In genomic region chr12:28088566-28089277, GRCh38 we compare ENCODE assay signal across 17 cellular contexts.
DNase-seq lines count a peak whose midpoint lies in the region; ATAC-seq, FAIRE-seq and TF ChIP-seq lines count a peak whose summit lies in the region.
"Had no signal": no experiment of that assay in that cellular context is flagged by ENCODE, and none has a peak within 500 bp of the region (broad histone marks: within the 10 kb centered on the region; RNA-seq: fewer than 3 reads in every experiment).

No MANE protein-coding gene starts in this region.

- H3K36me3 ChIP-seq in astrocyte (ENCODE audit: insufficient read depth, low read length): no peaks in the 10 kb centered on the region
- no peaks in the 10 kb centered on the region for H3K36me3 ChIP-seq in Caco-2 (ENCODE audit: control insufficient read depth, insufficient read depth, low read length)
- H3K36me3 ChIP-seq: right lobe of liver had no signal

- H3K4me1 Mint-ChIP-seq in astrocyte (ENCODE audit: low read depth, unreplicated experiment): peaks cover 32% of the 10 kb centered on the region
- H3K4me1 Mint-ChIP-seq in Caco-2 (ENCODE audit: low read depth, unreplicated experiment): no peaks in the 10 kb centered on the region
- H3K4me1 Mint-ChIP-seq: activated B cell treated with CpG ODN at 0.5 μM for 24 hours had no signal

- H3K9me3 ChIP-seq in astrocyte (ENCODE audit: insufficient read depth, low read depth, low read length) (no peaks in the 10 kb centered on the region), Caco-2 (no peaks in the 10 kb centered on the region)
- H3K9me3 ChIP-seq: right lobe of liver had no signal

- H3K4me2 ChIP-seq in astrocyte (ENCODE audit: low read length): peak overlapping the region; percentile 24

- H3K4me1 ChIP-seq in astrocyte (ENCODE audit: insufficient read depth, low read length): peaks cover 8% of the 10 kb centered on the region
- peaks cover 23% of the 10 kb centered on the region for H3K4me1 ChIP-seq in foreskin keratinocyte
- H3K4me1 ChIP-seq in Caco-2: no peaks in the 10 kb centered on the region
- H3K4me1 ChIP-seq: right lobe of liver had no signal

- H3K4me3 Mint-ChIP-seq in astrocyte (ENCODE audit: unreplicated experiment) (no peak overlapping the region), Caco-2 (ENCODE audit: unreplicated experiment) (no peak overlapping the region)
- H3K4me3 Mint-ChIP-seq: activated B cell treated with CpG ODN at 0.5 μM for 24 hours; activated naive CD8-positive, alpha-beta T cell treated with anti-CD3 and anti-CD28 coated beads, Interleukin-2, amount 10 ng/mL, durations not matched to agents 7 days and 5 days; T-helper 1 cell treated with Interleukin-12 subunit alpha and Interleukin-12 subunit beta and Interleukin-4 antibody, amounts not matched to agents 30 μg/mL and 1 μg/mL, for 36 hours had no signal

- ATAC-seq in foreskin keratinocyte (no peak), HG03097 (IDR thresholded peaks at IDR 0.05; ENCODE audit: low FRiP score, unreplicated experiment) (no peak)
- ATAC-seq: right lobe of liver had no signal

- CTCF ChIA-PET in Caco-2 (lab: Charles Lee): interaction anchor here (0.5 kb wide), 1 partner anchor 556 kb away, joined by 3 read pairs; no protein-coding TSS in a partner anchor

- DNase-seq in AG10803 (ENCODE audit: low read depth) (peak; percentile 61), Kasumi-1 (lab: John Stamatoyannopoulos, UW) (peak; percentile 6 to 25), astrocyte (ENCODE audit: low read depth) (no peak), foreskin keratinocyte (peak; percentile 49 to 76), NCI-H1930 (lab: John Stamatoyannopoulos, UW) (no peak), Caco-2 (no peak), DMS 273 treated with DMSO at 0.1 percent for 48 hours (lab: John Stamatoyannopoulos, UW) (no peak)
- DNase-seq: activated B cell treated with CpG ODN at 0.5 μM for 24 hours; activated naive CD8-positive, alpha-beta T cell treated with anti-CD3 and anti-CD28 coated beads, Interleukin-2, amount 10 ng/mL, durations not matched to agents 7 days and 5 days; effector CD4-positive, alpha-beta T cell; foreskin melanocyte; NCI-H1417 treated with DMSO at 0.1 percent for 48 hours; NCI-H226; right lobe of liver; stimulated activated CD4-positive, alpha-beta T cell treated with anti-CD3 and anti-CD28 coated beads, Interleukin-2, amount 100 ng/mL, for 24 hours had no signal

- H4K20me1 ChIP-seq in astrocyte (ENCODE audit: insufficient read depth, low read length): no peaks in the 10 kb centered on the region

- no TSS peak for BruUV-seq in Caco-2 (replicated peaks; lab: Mats Ljungman, UMichigan)

- H3K4me3 ChIP-seq in AG10803 (ENCODE audit: low read length) (no peak overlapping the region), astrocyte (ENCODE audit: insufficient read depth, low read depth, low read length) (no peak overlapping the region), Caco-2 (ENCODE audit: low read depth, low read length) (no peak overlapping the region)
- H3K4me3 ChIP-seq: right lobe of liver had no signal

- H3K27me3 ChIP-seq in astrocyte (ENCODE audit: insufficient read depth, low read length) (no peaks in the 10 kb centered on the region), foreskin keratinocyte (no peaks in the 10 kb centered on the region), Caco-2 (replicated peaks; ENCODE audit: control insufficient read depth, insufficient read depth, low read length) (no peaks in the 10 kb centered on the region; the same call in 1 of the 2 replicates)
- H3K27me3 ChIP-seq: right lobe of liver had no signal

- FAIRE-seq in astrocyte (lab: Jason Lieb, UNC): peak; percentile 75

- no peak overlapping the region for H3K9ac ChIP-seq in astrocyte (ENCODE audit: low read length)

- H2AFZ ChIP-seq in astrocyte (ENCODE audit: low read depth, low read length): no peak overlapping the region

- H3K36me3 Mint-ChIP-seq in astrocyte (ENCODE audit: low read depth, unreplicated experiment): no peaks in the 10 kb centered on the region
- H3K36me3 Mint-ChIP-seq in Caco-2 (ENCODE audit: insufficient read depth, unreplicated experiment): no peaks in the 10 kb centered on the region
- H3K36me3 Mint-ChIP-seq: activated naive CD8-positive, alpha-beta T cell treated with anti-CD3 and anti-CD28 coated beads, Interleukin-2, amount 10 ng/mL, durations not matched to agents 7 days and 5 days had no signal

- POLR2A ChIA-PET in Caco-2 (lab: Charles Lee): no interaction called here

- intact Hi-C loops in Caco-2 (cut with micrococcal nuclease; ENCODE audit: unreplicated experiment): no loop called here

- H3K9me3 Mint-ChIP-seq in astrocyte (ENCODE audit: unreplicated experiment): no peaks in the 10 kb centered on the region
- H3K9me3 Mint-ChIP-seq in Caco-2 (ENCODE audit: unreplicated experiment): no peaks in the 10 kb centered on the region
- H3K9me3 Mint-ChIP-seq: activated B cell treated with CpG ODN at 0.5 μM for 24 hours; activated naive CD8-positive, alpha-beta T cell treated with anti-CD3 and anti-CD28 coated beads, Interleukin-2, amount 10 ng/mL, durations not matched to agents 7 days and 5 days; T-helper 1 cell treated with Interleukin-12 subunit alpha and Interleukin-12 subunit beta and Interleukin-4 antibody, amounts not matched to agents 30 μg/mL and 1 μg/mL, for 36 hours had no signal

- H3K27ac ChIP-seq in astrocyte (ENCODE audit: low read depth, low read length) (no peak overlapping the region), foreskin keratinocyte (peak overlapping the region; percentile 12)
- H3K27ac ChIP-seq: right lobe of liver had no signal

- H3K27ac Mint-ChIP-seq in astrocyte (ENCODE audit: unreplicated experiment) (peak overlapping the region; percentile 59), Caco-2 (ENCODE audit: unreplicated experiment) (no peak overlapping the region)
- H3K27ac Mint-ChIP-seq: activated B cell treated with CpG ODN at 0.5 μM for 24 hours; activated naive CD8-positive, alpha-beta T cell treated with anti-CD3 and anti-CD28 coated beads, Interleukin-2, amount 10 ng/mL, durations not matched to agents 7 days and 5 days; T-helper 1 cell treated with Interleukin-12 subunit alpha and Interleukin-12 subunit beta and Interleukin-4 antibody, amounts not matched to agents 30 μg/mL and 1 μg/mL, for 36 hours had no signal

- H3K79me2 ChIP-seq in astrocyte (ENCODE audit: insufficient read depth, low read length): no peaks in the 10 kb centered on the region

- H3K27me3 Mint-ChIP-seq in astrocyte (ENCODE audit: low read depth, unreplicated experiment) (no peaks in the 10 kb centered on the region), Caco-2 (ENCODE audit: insufficient read depth, unreplicated experiment) (peaks cover 19% of the 10 kb centered on the region)
- H3K27me3 Mint-ChIP-seq: activated naive CD8-positive, alpha-beta T cell treated with anti-CD3 and anti-CD28 coated beads, Interleukin-2, amount 10 ng/mL, durations not matched to agents 7 days and 5 days had no signal

- TF ChIP-seq CTCF in AG10803 (conservative IDR thresholded peaks at IDR 0.05; ENCODE audit: low read length) (no peak), astrocyte (IDR thresholded peaks at IDR 0.05; ENCODE audit: insufficient read depth, low read depth, low read length) (no peak), foreskin keratinocyte (conservative IDR thresholded peaks at IDR 0.05) (no peak), Caco-2 (IDR thresholded peaks at IDR 0.05; ENCODE audit: insufficient read depth in 1 of 2, low read depth in 1 of 2, low read length in 1 of 2, severe bottlenecking in 1 of 2, unreplicated experiment in 1 of 2) (no peak)

Comparison
In these comparisons a context has a peak if more than half of its experiments do, and no peak if none do; other contexts are left out.
1. DNase-seq: peak in AG10803 (single experiment), Kasumi-1 (2 of 2) and foreskin keratinocyte (2 of 2); none in astrocyte (single experiment), NCI-H1930 (0 of 2), Caco-2 (0 of 2) and DMS 273 treated with DMSO at 0.1 percent for 48 hours (single experiment).